21 cellular contexts compared by ENCODE assay signal in genomic region chr1:81435175-81435574, GRCh38.
"Had no signal": no experiment of that assay in that cellular context is flagged by ENCODE, and none has a peak within 500 bp of the region (broad histone marks: within the 10 kb centered on the region; RNA-seq: fewer than 3 reads in every experiment).

No MANE protein-coding gene starts in this region.

- H3K4me3 ChIP-seq: esophagus squamous epithelium, gastrocnemius medialis, heart right ventricle, left lung, lung, psoas muscle, right lobe of liver, stomach, thoracic aorta, transverse colon had no signal

- H3K4me1 ChIP-seq: psoas muscle had no signal

- ATAC-seq: gastrocnemius medialis, heart right ventricle, left lung, psoas muscle had no signal

- H3K9me3 ChIP-seq: esophagus squamous epithelium, gastrocnemius medialis, psoas muscle, right lobe of liver, thoracic aorta, transverse colon had no signal

- H3K27me3 ChIP-seq: esophagus squamous epithelium, gastrocnemius medialis, heart right ventricle, left lung, right lobe of liver, stomach, transverse colon had no signal

- H3K27ac ChIP-seq: esophagus squamous epithelium, gastrocnemius medialis, psoas muscle, thoracic aorta, transverse colon had no signal

- H3K36me3 ChIP-seq: esophagus squamous epithelium, gastrocnemius medialis, heart right ventricle, left lung, right lobe of liver, stomach, thoracic aorta, transverse colon had no signal

- DNase-seq: cerebellar nuclear complex; dermis blood vessel endothelial cell; esophagus squamous epithelium; gastrocnemius medialis; heart right ventricle; hypothalamus; islet precursor cell; left lung; mesendoderm; naive B cell; psoas muscle; retina; right lobe of liver; stimulated activated CD4-positive, alpha-beta T cell treated with anti-CD3 and anti-CD28 coated beads, Interleukin-2, amount 100 ng/mL, for 24 hours; stimulated activated CD4-positive, alpha-beta T cell treated with anti-CD3 and anti-CD28 coated beads, Interleukin-4, amount 100 ng/mL, for 4 hours; stimulated activated naive CD4-positive, alpha-beta T cell; stomach; substantia nigra; transverse colon had no signal
